14 cellular contexts compared by ENCODE assay signal in genomic region chrX:47176101-47176740, GRCh38.
"Had no signal": no experiment of that assay in that cellular context is flagged by ENCODE, and none has a peak within 500 bp of the region (broad histone marks: within the 10 kb centered on the region; RNA-seq: fewer than 3 reads in every experiment).

No MANE protein-coding gene starts in this region.

- H3K4me3 ChIP-seq: lung, SJSA1, skin epidermis, stomach, thoracic aorta had no signal

- H3K27ac ChIP-seq: brain microvascular endothelial cell, SJSA1, skin epidermis, stomach, thoracic aorta had no signal

- H3K4me1 ChIP-seq: SJSA1, stomach had no signal

- H3K9me3 Mint-ChIP-seq: activated naive CD4-positive, alpha-beta T cell treated with anti-CD3 and anti-CD28 coated beads, Interleukin-2, amount 50 U/mL, for 72 hours had no signal

- H3K9me3 ChIP-seq: SJSA1, stomach, thoracic aorta had no signal

- H3K36me3 Mint-ChIP-seq: activated naive CD4-positive, alpha-beta T cell treated with anti-CD3 and anti-CD28 coated beads, Interleukin-2, amount 50 U/mL, for 72 hours had no signal

- DNase-seq: activated CD4-positive, alpha-beta T cell treated with anti-CD3 and anti-CD28 coated beads for 1 hour; activated CD4-positive, alpha-beta T cell treated with anti-CD3 and anti-CD28 coated beads, Interleukin-2, amount 50 U/mL, for 4 hours; brain microvascular endothelial cell; effector CD8-positive, alpha-beta T cell; foreskin fibroblast; hippocampal formation; stimulated activated CD4-positive, alpha-beta T cell treated with anti-CD3 and anti-CD28 coated beads, Interleukin-4, amount 100 ng/mL, for 4 hours; stomach; SW 1271 had no signal

- H3K27me3 ChIP-seq: brain microvascular endothelial cell, SJSA1 had no signal
